In genomic region chr18:53687002-53687401, GRCh38 we compare ENCODE assay signal across 28 cellular contexts.
DNase-seq lines count a peak whose midpoint lies in the region; ATAC-seq and TF ChIP-seq lines count a peak whose summit lies in the region.
"Had no signal": no experiment of that assay in that cellular context is flagged by ENCODE, and none has a peak within 500 bp of the region (broad histone marks: within the 10 kb centered on the region; RNA-seq: fewer than 3 reads in every experiment).

No MANE protein-coding gene starts in this region.

- no peak for TF ChIP-seq POLR2A in thyroid gland (IDR thresholded peaks at IDR 0.05)

- 72 to 75% methylated on average over 4 of the region's 4 CpGs for WGBS in thyroid gland, 2 donors

- H3K9ac ChIP-seq in Loucy (ENCODE audit: low read depth, low read length, poor library complexity, severe bottlenecking), result no peak overlapping the region

- no peak for DNase-seq in AG09319 (ENCODE audit: extremely low read depth, low read depth)
- DNase-seq in brain microvascular endothelial cell, result no peak
- DNase-seq in iPS-NIHi7 (ENCODE audit: extremely low spot score), result peak; percentile 10
- no peak for DNase-seq in thyroid gland
- no peak for DNase-seq in NCI-H748 treated with DMSO at 0.1 percent for 48 hours (lab: John Stamatoyannopoulos, UW)
- DNase-seq: activated CD4-positive, alpha-beta T cell treated with anti-CD3 and anti-CD28 coated beads, Interleukin-2, amount 50 U/mL, for 1 hour; activated CD8-positive, alpha-beta memory T cell treated with anti-CD3 and anti-CD28 coated beads, Interleukin-2, amount 10 ng/mL, durations not matched to agents 7 days and 5 days; activated naive CD4-positive, alpha-beta T cell treated with Interleukin-2 at 50 U/mL for 16 hours; activated T-cell treated with anti-CD3 and anti-CD28 coated beads, Interleukin-2, amount 50 U/mL, for 48 hours; adrenal gland; C1 segment of cervical spinal cord; Kasumi-1; kidney glomerular epithelial cell; NCI-H1092 treated with DMSO at 0.1 percent for 48 hours; NCI-H1930; NCI-H526; pancreas; SHP77; SW 1271; T-helper 9 cell; trophoblast cell had no signal

- H3K9me2 ChIP-seq in Loucy (replicated peaks; ENCODE audit: low read depth, low read length), result no peaks in the 10 kb centered on the region

- H3K4me1 ChIP-seq in Loucy (ENCODE audit: insufficient read depth, low read length, poor library complexity, severe bottlenecking) (peaks cover 34% of the 10 kb centered on the region), thyroid gland (no peaks in the 10 kb centered on the region)
- H3K4me1 ChIP-seq: adrenal gland, pancreas had no signal

- no peak overlapping the region for H3K4me2 ChIP-seq in Loucy (ENCODE audit: low read depth, low read length, poor library complexity, severe bottlenecking)

- H3K27ac ChIP-seq in brain microvascular endothelial cell (no peak overlapping the region), thyroid gland (no peak overlapping the region)
- H3K27ac ChIP-seq: adrenal gland, pancreas had no signal

- peak; percentile 13 for TF ChIP-seq CTCF in AG09319 (IDR thresholded peaks at IDR 0.05; ENCODE audit: low read depth, low read length)
- TF ChIP-seq CTCF in Loucy (conservative IDR thresholded peaks at IDR 0.05; ENCODE audit: low read length), result peak; percentile 45
- TF ChIP-seq CTCF in brain microvascular endothelial cell (IDR thresholded peaks at IDR 0.05; ENCODE audit: low read depth, low read length, missing control alignments), result peak; percentile 10
- no peak for TF ChIP-seq CTCF in thyroid gland (IDR thresholded peaks at IDR 0.05)

- no peak overlapping the region for H3K4me3 ChIP-seq in Loucy (ENCODE audit: low read length, poor library complexity, severe bottlenecking)
- no peak overlapping the region for H3K4me3 ChIP-seq in brain microvascular endothelial cell (ENCODE audit: low read depth, low read length)
- H3K4me3 ChIP-seq in thyroid gland (replicated peaks in 1 of 3), result no peak overlapping the region
- H3K4me3 ChIP-seq: adrenal gland, lung, pancreas had no signal

- H3K27me3 ChIP-seq in Loucy (ENCODE audit: insufficient read depth, low read length, poor library complexity, severe bottlenecking) (no peaks in the 10 kb centered on the region), brain microvascular endothelial cell (replicated peaks) (no peaks in the 10 kb centered on the region), thyroid gland (no peaks in the 10 kb centered on the region)
- H3K27me3 ChIP-seq: adrenal gland had no signal

- H4K20me1 ChIP-seq in Loucy (ENCODE audit: insufficient read depth, low read length, poor library complexity, severe bottlenecking), result no peaks in the 10 kb centered on the region

- in situ Hi-C loops in brain microvascular endothelial cell (cut with HindIII; ENCODE audit: low pct_ligation_motif_present, low sequenced_read_pairs), result no loop called here

- no peaks in the 10 kb centered on the region for H3K79me2 ChIP-seq in Loucy (ENCODE audit: insufficient read depth, low read length)

- intact Hi-C loops in thyroid gland (cut with DNase I), result no loop called here

- 0 out of 2 replicates have a peak, but pooled peaks cover 5% of the 10 kb centered on the region for H3F3A ChIP-seq in Loucy (ENCODE audit: low read depth)

- H3K36me3 ChIP-seq in Loucy (ENCODE audit: insufficient read depth, low read length) (no peaks in the 10 kb centered on the region), brain microvascular endothelial cell (replicated peaks) (no peaks in the 10 kb centered on the region), thyroid gland (no peaks in the 10 kb centered on the region)
- H3K36me3 ChIP-seq: adrenal gland, pancreas had no signal

- H3K9me3 ChIP-seq in Loucy (ENCODE audit: insufficient read depth, low read depth, low read length) (no peaks in the 10 kb centered on the region), thyroid gland (no peaks in the 10 kb centered on the region)
- H3K9me3 ChIP-seq: adrenal gland, pancreas had no signal

- no peak overlapping the region for H2AFZ ChIP-seq in Loucy (ENCODE audit: low read length)

- ATAC-seq in HG02678 (IDR thresholded peaks at IDR 0.05; ENCODE audit: unreplicated experiment), result no peak
- ATAC-seq in GM18870 (IDR thresholded peaks at IDR 0.05; ENCODE audit: unreplicated experiment), result no peak
- ATAC-seq: activated CD8-positive, alpha-beta memory T cell treated with anti-CD3 and anti-CD28 coated beads, Interleukin-2, amount 10 ng/mL, durations not matched to agents 7 days and 5 days; HepG2; pancreas; right cardiac atrium; WTC11 had no signal

Comparison
In these comparisons a context has a peak if more than half of its experiments do, and no peak if none do; other contexts are left out.
1. CTCF ChIP-seq: peak in AG09319 (single experiment), Loucy (single experiment) and brain microvascular endothelial cell (single experiment); none in thyroid gland (0 of 6).